Comparison of ENCODE assay signal across 25 cellular contexts in the genomic region with DNA sequence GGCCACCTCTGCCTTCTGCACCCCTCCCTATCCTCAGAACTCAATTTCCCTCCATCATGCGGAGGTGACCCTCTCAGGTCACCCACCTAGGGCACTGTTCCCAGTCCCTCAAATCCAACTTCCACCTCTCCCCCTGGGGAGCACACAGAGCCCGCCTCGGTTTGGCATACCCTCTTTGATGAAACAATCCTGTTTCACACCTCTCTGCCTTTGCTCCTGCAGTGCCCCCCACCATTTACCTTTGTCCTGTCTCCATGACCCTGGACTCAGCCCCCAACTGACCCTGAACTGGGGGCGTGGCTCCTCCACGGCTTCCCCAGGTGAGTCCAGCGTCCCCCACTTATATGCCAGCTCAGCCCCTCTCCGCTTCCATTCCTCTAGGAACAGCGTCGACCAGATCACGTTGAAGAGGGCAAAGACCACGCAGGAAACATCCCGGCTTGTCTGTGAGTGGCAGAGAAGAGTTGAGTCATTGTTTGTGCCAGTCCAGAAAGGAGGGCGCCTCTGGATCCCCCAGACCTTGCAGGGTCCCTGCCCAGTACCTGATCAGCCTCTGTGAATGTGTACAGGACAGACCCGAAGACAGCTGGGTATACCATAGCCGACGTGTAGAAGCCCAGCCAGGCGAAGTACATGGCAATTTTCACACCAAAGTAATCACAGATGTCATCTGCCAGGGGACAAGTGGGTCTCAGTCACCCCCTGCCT. TPM values are rescaled to one million over a fixed set of nuclear protein-coding genes. Genes with fewer than 3 reads are reported as not detected.
DNase-seq lines count a peak whose midpoint lies in the region; ATAC-seq and TF ChIP-seq lines count a peak whose summit lies in the region.
"Had no signal": no experiment of that assay in that cellular context is flagged by ENCODE, and none has a peak within 500 bp of the region (broad histone marks: within the 10 kb centered on the region; RNA-seq: fewer than 3 reads in every experiment).

No MANE protein-coding gene starts in this region.

- H3K9ac ChIP-seq in H9 (ENCODE audit: extremely low read depth, insufficient read length, low read length), result no peak overlapping the region
- H3K9ac ChIP-seq in neural progenitor cell, result no peak overlapping the region
- H3K9ac ChIP-seq: SK-N-SH had no signal

- peaks cover 10% of the 10 kb centered on the region for H3K27me3 Mint-ChIP-seq in T-helper 1 cell treated with Interleukin-12 subunit alpha and Interleukin-12 subunit beta and Interleukin-4 antibody, amounts not matched to agents 30 μg/mL and 1 μg/mL, for 36 hours (ENCODE audit: low read depth)
- H3K27me3 Mint-ChIP-seq in H9 (ENCODE audit: low read depth) (peaks cover 6% of the 10 kb centered on the region), endothelial cell (ENCODE audit: unreplicated experiment) (peaks cover 19% of the 10 kb centered on the region), neural progenitor cell (ENCODE audit: insufficient read depth, low read depth) (peaks cover 9% of the 10 kb centered on the region)

- no peak overlapping the region for H3K56ac ChIP-seq in H9 (ENCODE audit: insufficient read length, low read depth, low read length)

- DNase-seq in T-helper 1 cell (no peak), H9 (no peak), endothelial cell (ENCODE audit: low spot score) (no peak), neural progenitor cell (ENCODE audit: low spot score) (no peak), COLO668 (lab: John Stamatoyannopoulos, UW; ENCODE audit: unreplicated experiment) (no peak)
- DNase-seq in stimulated activated CD4-positive, alpha-beta T cell treated with anti-CD3 and anti-CD28 coated beads, Interleukin-15, amount 100 ng/mL, for 24 hours, result no peak
- DNase-seq: activated CD4-positive, alpha-beta T cell treated with anti-CD3 and anti-CD28 coated beads for 1 hour; activated CD8-positive, alpha-beta memory T cell treated with anti-CD3 and anti-CD28 coated beads, Interleukin-2, amount 50 U/mL, for 4 hours; activated gamma-delta T cell treated with Interleukin-2 at 50 U/mL for 16 hours; AML-193; amygdala; dermis blood vessel endothelial cell; DMS 273 treated with DMSO at 0.1 percent for 48 hours; hypothalamus; kidney; NCI-H1417; posterior cingulate gyrus; RPMI8226; SK-N-SH; stimulated activated CD4-positive, alpha-beta T cell treated with anti-CD3 and anti-CD28 coated beads, Interleukin-2, amount 100 ng/mL, for 24 hours; stimulated activated naive CD8-positive, alpha-beta T cell treated with anti-CD3 and anti-CD28 coated beads, Interleukin-15, Interleukin-2, amounts not matched to agents 100 U/mL and 50 U/mL, for 24 hours had no signal

- no peak overlapping the region for H2AK5ac ChIP-seq in H9 (ENCODE audit: insufficient read length, low read length)

- no peak for TF ChIP-seq CTCF in H9 (conservative IDR thresholded peaks at IDR 0.05)
- no peak for TF ChIP-seq CTCF in endothelial cell (IDR thresholded peaks at IDR 0.05; ENCODE audit: unreplicated experiment)
- TF ChIP-seq CTCF in neural progenitor cell (IDR thresholded peaks at IDR 0.05), result no peak

- H3T11ph ChIP-seq in H9 (ENCODE audit: low read length), result no peak overlapping the region

- no peak overlapping the region for H3K27ac ChIP-seq in H9 (ENCODE audit: insufficient read length, low read depth, low read length)
- H3K27ac ChIP-seq in neural progenitor cell, result no peak overlapping the region
- H3K27ac ChIP-seq: tibial nerve had no signal

- no peak overlapping the region for H2AFZ ChIP-seq in H9 (ENCODE audit: low read length)
- no peak overlapping the region for H2AFZ ChIP-seq in neural progenitor cell (replicated peaks)

- H2BK15ac ChIP-seq in H9 (ENCODE audit: low read depth, low read length), result no peak overlapping the region

- H3K4me1 ChIP-seq in H9 (ENCODE audit: insufficient read depth, low read length) (no peaks in the 10 kb centered on the region), neural progenitor cell (peaks cover 18% of the 10 kb centered on the region)

- H3K27me3 ChIP-seq in H9 (ENCODE audit: insufficient read depth, low read length), result no peaks in the 10 kb centered on the region
- peaks cover 17% of the 10 kb centered on the region for H3K27me3 ChIP-seq in neural progenitor cell
- H3K27me3 ChIP-seq: tibial nerve had no signal

- H3K4me3 Mint-ChIP-seq in T-helper 1 cell treated with Interleukin-12 subunit alpha and Interleukin-12 subunit beta and Interleukin-4 antibody, amounts not matched to agents 30 μg/mL and 1 μg/mL, for 36 hours, result peak overlapping the region; percentile 53
- H3K4me3 Mint-ChIP-seq in H9, result peak overlapping the region; percentile 24 to 61; a peak in 3 of 5 replicates
- peak overlapping the region; percentile 13 for H3K4me3 Mint-ChIP-seq in endothelial cell (ENCODE audit: unreplicated experiment)
- peak overlapping the region; percentile 60 for H3K4me3 Mint-ChIP-seq in neural progenitor cell

- H3K27ac Mint-ChIP-seq in T-helper 1 cell treated with Interleukin-12 subunit alpha and Interleukin-12 subunit beta and Interleukin-4 antibody, amounts not matched to agents 30 μg/mL and 1 μg/mL, for 36 hours, result no peak overlapping the region
- H3K27ac Mint-ChIP-seq in H9 (no peak overlapping the region; a peak in 1 of 7 replicates), endothelial cell (ENCODE audit: unreplicated experiment) (no peak overlapping the region), neural progenitor cell (no peak overlapping the region)

- H3K4ac ChIP-seq in H9 (ENCODE audit: low read depth, low read length), result no peak overlapping the region

- no peak overlapping the region for H2BK20ac ChIP-seq in H9 (ENCODE audit: low read depth, low read length, poor library complexity, severe bottlenecking)

- no peak overlapping the region for H4K8ac ChIP-seq in H9 (replicated peaks; ENCODE audit: insufficient read length, low read depth, low read length)

- H3K79me1 ChIP-seq in H9 (ENCODE audit: insufficient read depth, low read depth, low read length, poor library complexity, severe bottlenecking), result no peaks in the 10 kb centered on the region

- no peak overlapping the region for H3K23ac ChIP-seq in H9 (ENCODE audit: insufficient read length, low read depth, low read length)

- peaks cover 73% of the 10 kb centered on the region for H3F3A ChIP-seq in neural progenitor cell (ENCODE audit: low read depth)

- H3K23me2 ChIP-seq in H9 (ENCODE audit: insufficient read length, low read depth, low read length, poor library complexity, severe bottlenecking), result peaks cover 18% of the 10 kb centered on the region

- H3K9me3 ChIP-seq in H9 (ENCODE audit: control insufficient read depth, low read depth, low read length) (no peaks in the 10 kb centered on the region), neural progenitor cell (ENCODE audit: low read depth) (no peaks in the 10 kb centered on the region)
- H3K9me3 ChIP-seq: SK-N-SH, tibial nerve had no signal

- ATAC-seq in GM21423 (IDR thresholded peaks at IDR 0.05; ENCODE audit: unreplicated experiment), result no peak
- ATAC-seq: stimulated activated naive CD8-positive, alpha-beta T cell treated with anti-CD3 and anti-CD28 coated beads, Interleukin-15, Interleukin-2, amounts not matched to agents 100 U/mL and 50 U/mL, for 24 hours had no signal

- H2BK120ac ChIP-seq in H9 (ENCODE audit: low read depth, low read length, poor library complexity, severe bottlenecking), result no peak overlapping the region

- peaks cover 12% of the 10 kb centered on the region for H3K36me3 Mint-ChIP-seq in T-helper 1 cell treated with Interleukin-12 subunit alpha and Interleukin-12 subunit beta and Interleukin-4 antibody, amounts not matched to agents 30 μg/mL and 1 μg/mL, for 36 hours (ENCODE audit: low read depth)
- H3K36me3 Mint-ChIP-seq in H9 (ENCODE audit: insufficient read depth in 1 of 3, low read depth in 3 of 3) (peaks cover 11 to 36% (median 29%) of the 10 kb centered on the region in 3 experiments), endothelial cell (ENCODE audit: low read depth, unreplicated experiment) (peaks cover 17% of the 10 kb centered on the region), neural progenitor cell (peaks cover 16% of the 10 kb centered on the region)

- H3K14ac ChIP-seq in H9 (ENCODE audit: insufficient read depth, low read length), result no peak overlapping the region

- H4K20me1 ChIP-seq in H9 (ENCODE audit: control insufficient read depth, insufficient read depth, insufficient read length) (no peaks in the 10 kb centered on the region), neural progenitor cell (ENCODE audit: low read depth) (peaks cover 8% of the 10 kb centered on the region)

- no peaks in the 10 kb centered on the region for H3K79me2 ChIP-seq in H9 (ENCODE audit: insufficient read depth, low read length)
- H3K79me2 ChIP-seq in neural progenitor cell (ENCODE audit: low read depth), result peaks cover 5% of the 10 kb centered on the region

- H3K4me1 Mint-ChIP-seq in T-helper 1 cell treated with Interleukin-12 subunit alpha and Interleukin-12 subunit beta and Interleukin-4 antibody, amounts not matched to agents 30 μg/mL and 1 μg/mL, for 36 hours (ENCODE audit: low read depth), result peaks cover 17% of the 10 kb centered on the region
- H3K4me1 Mint-ChIP-seq in H9, result peaks cover 16 to 40% of the 10 kb centered on the region in 2 experiments
- H3K4me1 Mint-ChIP-seq in endothelial cell (ENCODE audit: unreplicated experiment), result peaks cover 9% of the 10 kb centered on the region
- peaks cover 22% of the 10 kb centered on the region for H3K4me1 Mint-ChIP-seq in neural progenitor cell

- no CpG with 5 or more reads among the region's 17 CpGs for WGBS in H9 (ENCODE audit: extremely low coverage, insufficient read length, low lambda C conversion rate)

- H4K91ac ChIP-seq in H9 (ENCODE audit: insufficient read length, low read depth, low read length), result no peak overlapping the region

- H3K4me2 ChIP-seq in H9 (ENCODE audit: insufficient read depth, insufficient read length, low read length) (no peak overlapping the region), neural progenitor cell (no peak overlapping the region)
- H3K4me2 ChIP-seq: SK-N-SH had no signal

- H4K5ac ChIP-seq in H9 (ENCODE audit: insufficient read length, low read depth, low read length), result no peak overlapping the region

- no peak overlapping the region for H2BK12ac ChIP-seq in H9 (ENCODE audit: insufficient read length, low read depth, low read length)

- H3K36me3 ChIP-seq in neural progenitor cell, result no peaks in the 10 kb centered on the region

- no peak overlapping the region for H3K4me3 ChIP-seq in neural progenitor cell
- H3K4me3 ChIP-seq: lung, tibial nerve had no signal

- no peak overlapping the region for H3K18ac ChIP-seq in H9 (ENCODE audit: insufficient read length, low read depth, low read length)

- H2BK5ac ChIP-seq in H9 (ENCODE audit: insufficient read length, low read length), result no peak overlapping the region

- H3K9me3 Mint-ChIP-seq in T-helper 1 cell treated with Interleukin-12 subunit alpha and Interleukin-12 subunit beta and Interleukin-4 antibody, amounts not matched to agents 30 μg/mL and 1 μg/mL, for 36 hours, result no peaks in the 10 kb centered on the region
- no peaks in the 10 kb centered on the region; a peak in 1 of 5 replicates for H3K9me3 Mint-ChIP-seq in H9
- no peaks in the 10 kb centered on the region for H3K9me3 Mint-ChIP-seq in endothelial cell (ENCODE audit: unreplicated experiment)
- no peaks in the 10 kb centered on the region for H3K9me3 Mint-ChIP-seq in neural progenitor cell

RNA-seq across cellular contexts. Expression of gene ANO8, which starts 4.0 kb away (rescaled TPM):
- total RNA-seq in H9 (2021) (18.9 and 21.9 TPM in 2 replicates), endothelial cell (ENCODE audit: unreplicated experiment) (19.0 TPM), neural progenitor cell (ENCODE audit: low replicate concordance) (11.4 and 25.0 TPM in 2 replicates)

RNA-seq across cellular contexts. Expression of gene GTPBP3, which starts 6.7 kb away (rescaled TPM):
- total RNA-seq in H9 (2021) (62.9 and 71.3 TPM in 2 replicates), endothelial cell (ENCODE audit: unreplicated experiment) (27.3 TPM), neural progenitor cell (ENCODE audit: low replicate concordance) (13.2 and 47.6 TPM in 2 replicates)

RNA-seq across cellular contexts. Expression of gene DDA1, which starts 21.3 kb away (rescaled TPM):
- total RNA-seq in H9 (2021) (42.3 and 45.7 TPM in 2 replicates), endothelial cell (ENCODE audit: unreplicated experiment) (44.7 TPM), neural progenitor cell (ENCODE audit: low replicate concordance) (21.9 and 27.7 TPM in 2 replicates)

RNA-seq across cellular contexts. Expression of gene MRPL34, which starts 25.0 kb away (rescaled TPM):
- total RNA-seq in H9 (2021), result 84.6 and 93.6 TPM in 2 replicates
- total RNA-seq in endothelial cell (ENCODE audit: unreplicated experiment), result 60.2 TPM
- 25.9 and 38.8 TPM in 2 replicates for total RNA-seq in neural progenitor cell (ENCODE audit: low replicate concordance)

RNA-seq across cellular contexts. Expression of gene ABHD8, which starts 27.5 kb away (rescaled TPM):
- total RNA-seq in H9 (2021) (11.7 and 12.8 TPM in 2 replicates), endothelial cell (ENCODE audit: unreplicated experiment) (8.9 TPM), neural progenitor cell (ENCODE audit: low replicate concordance) (4.6 and 13.3 TPM in 2 replicates)
